ENCODE assay signal across 7 cellular contexts in genomic region chr7:120988591-120989299, GRCh38. TPM values are rescaled to one million over a fixed set of nuclear protein-coding genes. Genes with fewer than 3 reads are reported as not detected.
DNase-seq lines count a peak whose midpoint lies in the region; ATAC-seq, FAIRE-seq and TF ChIP-seq lines count a peak whose summit lies in the region.

Gene CPED1, plus strand, starts transcription at chr7:120988711. Its CDS starts 911 bp downstream, at chr7:120989622.

- H3K27me3 Mint-ChIP-seq in activated CD8-positive, alpha-beta memory T cell treated with anti-CD3 and anti-CD28 coated beads, Interleukin-2, amount 10 ng/mL, durations not matched to agents 7 days and 5 days, result peaks cover 50% of the 10 kb centered on the region
- peaks cover 33% of the 10 kb centered on the region for H3K27me3 Mint-ChIP-seq in mesothelial cell of epicardium (ENCODE audit: low read depth)
- peaks cover 63% of the 10 kb centered on the region for H3K27me3 Mint-ChIP-seq in stimulated activated naive CD8-positive, alpha-beta T cell treated with anti-CD3 and anti-CD28 coated beads, Interleukin-15, Interleukin-2, amounts not matched to agents 100 ng/mL and 50 ng/mL, for 24 hours

- H3K27ac Mint-ChIP-seq in activated CD8-positive, alpha-beta memory T cell treated with anti-CD3 and anti-CD28 coated beads, Interleukin-2, amount 10 ng/mL, durations not matched to agents 7 days and 5 days, result no peak within 1 kb of the TSS
- peak within 1 kb of the TSS; percentile 91 for H3K27ac Mint-ChIP-seq in mesothelial cell of epicardium
- no peak within 1 kb of the TSS for H3K27ac Mint-ChIP-seq in stimulated activated naive CD8-positive, alpha-beta T cell treated with anti-CD3 and anti-CD28 coated beads, Interleukin-15, Interleukin-2, amounts not matched to agents 100 ng/mL and 50 ng/mL, for 24 hours

- TF ChIP-seq POLR2A in GM12892 (IDR thresholded peaks at IDR 0.05; ENCODE audit: low read depth, low read length) (no peak), erythroblast (IDR thresholded peaks at IDR 0.05; ENCODE audit: low read length) (no peak)

- H3K4me1 Mint-ChIP-seq in activated CD8-positive, alpha-beta memory T cell treated with anti-CD3 and anti-CD28 coated beads, Interleukin-2, amount 10 ng/mL, durations not matched to agents 7 days and 5 days, result peaks cover 21% of the 10 kb centered on the region
- H3K4me1 Mint-ChIP-seq in mesothelial cell of epicardium, result peaks cover 49% of the 10 kb centered on the region
- H3K4me1 Mint-ChIP-seq in stimulated activated naive CD8-positive, alpha-beta T cell treated with anti-CD3 and anti-CD28 coated beads, Interleukin-15, Interleukin-2, amounts not matched to agents 100 ng/mL and 50 ng/mL, for 24 hours (ENCODE audit: low read depth), result peaks cover 19% of the 10 kb centered on the region

- H3K9me3 Mint-ChIP-seq in activated CD8-positive, alpha-beta memory T cell treated with anti-CD3 and anti-CD28 coated beads, Interleukin-2, amount 10 ng/mL, durations not matched to agents 7 days and 5 days (ENCODE audit: low read depth), result no peaks in the 10 kb centered on the region
- H3K9me3 Mint-ChIP-seq in mesothelial cell of epicardium, result no peaks in the 10 kb centered on the region
- no peaks in the 10 kb centered on the region for H3K9me3 Mint-ChIP-seq in stimulated activated naive CD8-positive, alpha-beta T cell treated with anti-CD3 and anti-CD28 coated beads, Interleukin-15, Interleukin-2, amounts not matched to agents 100 ng/mL and 50 ng/mL, for 24 hours

- CTCF ChIA-PET in HEK293T (lab: Yijun Ruan, JAX), result interaction anchor here (0.6 to 2.2 kb wide), 18 partner anchors 10 to 197 kb away, joined by 3 to 13 read pairs (median 4); no protein-coding TSS in a partner anchor
- CTCF ChIA-PET in activated CD8-positive, alpha-beta memory T cell treated with anti-CD3 and anti-CD28 coated beads, Interleukin-2, amount 10 ng/mL, durations not matched to agents 7 days and 5 days (lab: Charles Lee), result interaction anchor here (1.1 to 5.5 kb wide), 12 partner anchors 13 to 1006 kb away, joined by 3 to 43 read pairs (median 4); partner anchors contain the start of gene ING3

- TF ChIP-seq CTCF in mesothelial cell of epicardium (IDR thresholded peaks at IDR 0.05; ENCODE audit: unreplicated experiment), result no peak

- H3K36me3 Mint-ChIP-seq in activated CD8-positive, alpha-beta memory T cell treated with anti-CD3 and anti-CD28 coated beads, Interleukin-2, amount 10 ng/mL, durations not matched to agents 7 days and 5 days, result peaks cover 3% of the 10 kb centered on the region
- no peaks in the 10 kb centered on the region for H3K36me3 Mint-ChIP-seq in mesothelial cell of epicardium
- H3K36me3 Mint-ChIP-seq in stimulated activated naive CD8-positive, alpha-beta T cell treated with anti-CD3 and anti-CD28 coated beads, Interleukin-15, Interleukin-2, amounts not matched to agents 100 ng/mL and 50 ng/mL, for 24 hours (ENCODE audit: low read depth), result no peaks in the 10 kb centered on the region

- peak; percentile 78 for ATAC-seq in activated CD8-positive, alpha-beta memory T cell treated with anti-CD3 and anti-CD28 coated beads, Interleukin-2, amount 10 ng/mL, durations not matched to agents 7 days and 5 days

- POLR2A ChIA-PET in HEK293T (lab: Yijun Ruan, JAX), result no interaction called here

- peak within 1 kb of the TSS; percentile 73 for H3K4me3 Mint-ChIP-seq in activated CD8-positive, alpha-beta memory T cell treated with anti-CD3 and anti-CD28 coated beads, Interleukin-2, amount 10 ng/mL, durations not matched to agents 7 days and 5 days
- peak within 1 kb of the TSS; percentile 78 for H3K4me3 Mint-ChIP-seq in mesothelial cell of epicardium
- H3K4me3 Mint-ChIP-seq in stimulated activated naive CD8-positive, alpha-beta T cell treated with anti-CD3 and anti-CD28 coated beads, Interleukin-15, Interleukin-2, amounts not matched to agents 100 ng/mL and 50 ng/mL, for 24 hours, result peak within 1 kb of the TSS; percentile 83

- peak; percentile 77 for FAIRE-seq in GM12892 (lab: Jason Lieb, UNC)

- peak; percentile 23 for DNase-seq in GM12892 (ENCODE audit: insufficient read length)
- peak; percentile 66 for DNase-seq in HEK293T (ENCODE audit: extremely low spot score)
- DNase-seq in NCI-H1105 (lab: John Stamatoyannopoulos, UW), result peak; percentile 40
- DNase-seq in activated CD8-positive, alpha-beta memory T cell treated with anti-CD3 and anti-CD28 coated beads, Interleukin-2, amount 10 ng/mL, durations not matched to agents 7 days and 5 days, result peak; percentile 52
- peak; percentile 73 to 74 for DNase-seq in erythroblast (lab: John Stamatoyannopoulos, UW)
- DNase-seq in mesothelial cell of epicardium (ENCODE audit: low spot score in 2 of 2, unreplicated experiment in 2 of 2), result peak; percentile 30 to 54

TF ChIP-seq in HEK293T, 16 proteins besides CTCF, POLR2A, EP300 and RAD21:
- TF ChIP-seq SUZ12 (IDR thresholded peaks at IDR 0.05) (no peak), TARDBP (IDR thresholded peaks at IDR 0.05) (no peak), FOXA1 (IDR thresholded peaks at IDR 0.05) (no peak), ZNF384 (IDR thresholded peaks at IDR 0.05) (no peak), CTBP1 (IDR thresholded peaks at IDR 0.05; ENCODE audit: borderline replicate concordance) (no peak), L3MBTL2 (conservative IDR thresholded peaks at IDR 0.05) (no peak), SP1 (IDR thresholded peaks at IDR 0.05) (no peak), HDGF (IDR thresholded peaks at IDR 0.05; ENCODE audit: borderline replicate concordance) (no peak), FOXK2 (IDR thresholded peaks at IDR 0.05) (no peak), NFRKB (IDR thresholded peaks at IDR 0.05) (no peak), ARNT (IDR thresholded peaks at IDR 0.05) (no peak), BHLHE40 (IDR thresholded peaks at IDR 0.05; ENCODE audit: borderline replicate concordance) (no peak), ELF4 (IDR thresholded peaks at IDR 0.05) (no peak), LEF1 (IDR thresholded peaks at IDR 0.05; ENCODE audit: borderline replicate concordance) (no peak), FOXM1 (IDR thresholded peaks at IDR 0.05; ENCODE audit: borderline replicate concordance) (no peak)
- TF ChIP-seq, protein P1, sequence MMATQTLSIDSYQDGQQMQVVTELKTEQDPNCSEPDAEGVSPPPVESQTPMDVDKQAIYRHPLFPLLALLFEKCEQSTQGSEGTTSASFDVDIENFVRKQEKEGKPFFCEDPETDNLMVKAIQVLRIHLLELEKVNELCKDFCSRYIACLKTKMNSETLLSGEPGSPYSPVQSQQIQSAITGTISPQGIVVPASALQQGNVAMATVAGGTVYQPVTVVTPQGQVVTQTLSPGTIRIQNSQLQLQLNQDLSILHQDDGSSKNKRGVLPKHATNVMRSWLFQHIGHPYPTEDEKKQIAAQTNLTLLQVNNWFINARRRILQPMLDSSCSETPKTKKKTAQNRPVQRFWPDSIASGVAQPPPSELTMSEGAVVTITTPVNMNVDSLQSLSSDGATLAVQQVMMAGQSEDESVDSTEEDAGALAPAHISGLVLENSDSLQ (IDR thresholded peaks at IDR 0.05), result no peak

RNA-seq across cellular contexts. Expression of gene CPED1, which starts in this region (rescaled TPM):
- polyA plus RNA-seq in GM12892 (2012; ENCODE audit: missing spikeins), result 0.53 TPM
- total RNA-seq in activated CD8-positive, alpha-beta memory T cell treated with anti-CD3 and anti-CD28 coated beads, Interleukin-2, amount 10 ng/mL, durations not matched to agents 7 days and 5 days, result under 1 TPM in 1 of 2 experiments, not detected in 1; 0.16 TPM
- total RNA-seq in mesothelial cell of epicardium, result 23.9 to 26.4 TPM (median 25.6 TPM) in 3 replicates

Comparison
In these comparisons a context has a peak if more than half of its experiments do, and no peak if none do; other contexts are left out.
1. Peak in every context shown above with its lines: DNase-seq and ATAC-seq.
2. RNA of gene CPED1 (total RNA-seq): 23.9 to 26.4 TPM in mesothelial cell of epicardium; 0.16 TPM in activated CD8-positive, alpha-beta memory T cell treated with anti-CD3 and anti-CD28 coated beads, Interleukin-2, amount 10 ng/mL, durations not matched to agents 7 days and 5 days; every median in the first group is over 10 times any median in the second.
3. Peak in DNase-seq and ATAC-seq in activated CD8-positive, alpha-beta memory T cell treated with anti-CD3 and anti-CD28 coated beads, Interleukin-2, amount 10 ng/mL, durations not matched to agents 7 days and 5 days; RNA of the gene not detected or under 1 TPM.
4. DNase-seq: peak in every context shown above with its lines; median percentile 74 in erythroblast; 66 in HEK293T; 52 in activated CD8-positive, alpha-beta memory T cell treated with anti-CD3 and anti-CD28 coated beads, Interleukin-2, amount 10 ng/mL, durations not matched to agents 7 days and 5 days; 42 in mesothelial cell of epicardium; 40 in NCI-H1105; 23 in GM12892.